In genomic region chr17:38701504-38702165, GRCh38 we compare ENCODE assay signal across 8 cellular contexts. TPM values are rescaled to one million over a fixed set of nuclear protein-coding genes. Genes with fewer than 3 reads are reported as not detected.
DNase-seq lines count a peak whose midpoint lies in the region; ATAC-seq and TF ChIP-seq lines count a peak whose summit lies in the region.

No MANE protein-coding gene starts in this region.

- ATAC-seq in HG02798 (IDR thresholded peaks at IDR 0.05; ENCODE audit: poor library complexity, unreplicated experiment): peak; percentile 27
- ATAC-seq in Panc1: 0 out of 2 replicates have a peak, but pooled peaks have one; percentile 1

- TF ChIP-seq CTCF in GM12875 (IDR thresholded peaks at IDR 0.05; ENCODE audit: borderline replicate concordance, insufficient read depth, low read depth, low read length) (no peak), Panc1 (IDR thresholded peaks at IDR 0.05) (no peak), sigmoid colon (IDR thresholded peaks at IDR 0.05) (no peak)

- CTCF ChIA-PET in Panc1 (lab: Charles Lee): no interaction called here

- H3K27ac ChIP-seq in Panc1 (ENCODE audit: low read length) (peak overlapping the region; percentile 83), sigmoid colon (peak overlapping the region; percentile 92 to 99 (median 96))

- H3K4me3 ChIP-seq in GM12875 (ENCODE audit: low read depth, low read length): peak overlapping the region; percentile 56
- peak overlapping the region; percentile 66 to 67 for H3K4me3 ChIP-seq in Panc1 (ENCODE audit: low read depth in 2 of 2, low read length in 2 of 2)
- peak overlapping the region; percentile 74 to 98 (median 96) for H3K4me3 ChIP-seq in sigmoid colon

- DNase-seq in Panc1 (ENCODE audit: low read depth, low spot score) (no peak), globus pallidus (ENCODE audit: low spot score) (peak; percentile 33), sigmoid colon (no peak), hepatic stellate cell (ENCODE audit: low spot score) (no peak), NCI-H1694 (lab: John Stamatoyannopoulos, UW) (no peak)
- peak; percentile 91 for DNase-seq in activated effector memory CD4-positive, alpha-beta T cell treated with anti-CD3 and anti-CD28 coated beads, Interleukin-2, amount 50 U/mL, for 16 hours

- H3K27me3 ChIP-seq in Panc1 (ENCODE audit: control insufficient read depth, insufficient read depth, low read length) (no peaks in the 10 kb centered on the region), sigmoid colon (no peaks in the 10 kb centered on the region)

- TF ChIP-seq EP300 in sigmoid colon (IDR thresholded peaks at IDR 0.05): no peak

- intact Hi-C loops in Panc1 (cut with micrococcal nuclease; ENCODE audit: unreplicated experiment): no loop called here
- intact Hi-C loops in sigmoid colon (cut with DNase I): no loop called here

- POLR2A ChIA-PET in Panc1 (lab: Charles Lee): no interaction called here

- in situ Hi-C loops in Panc1 (cut with HindIII; ENCODE audit: low pct_unique_long_range_greater_than_20kb, low sequenced_read_pairs): no loop called here

- H3K36me3 ChIP-seq in Panc1 (ENCODE audit: control insufficient read depth, insufficient read depth, low read length): no peaks in the 10 kb centered on the region; the same call in 1 of the 2 replicates
- no peaks in the 10 kb centered on the region for H3K36me3 ChIP-seq in sigmoid colon

- TF ChIP-seq POLR2A in sigmoid colon (IDR thresholded peaks at IDR 0.05): no peak

- H3K4me1 ChIP-seq in Panc1 (ENCODE audit: control insufficient read depth, insufficient read depth, low read length) (peaks cover 10% of the 10 kb centered on the region), sigmoid colon (peaks cover 0 to 40% (median 19%) of the 10 kb centered on the region in 4 donors)

- no peaks in the 10 kb centered on the region for H3K9me3 ChIP-seq in Panc1 (ENCODE audit: control insufficient read depth, insufficient read depth, low read depth, low read length)
- no peaks in the 10 kb centered on the region for H3K9me3 ChIP-seq in sigmoid colon

- BruUV-seq in Panc1 (replicated peaks; lab: Mats Ljungman, UMichigan): no TSS peak

- 2 to 3% methylated on average over 25 of the region's 25 CpGs for WGBS in sigmoid colon, 2 donors

RNA-seq across cellular contexts. Expression of gene MLLT6, which starts 3.4 kb away (rescaled TPM):
- total RNA-seq in Panc1 (2021; ENCODE audit: unreplicated experiment) (50.6 TPM), sigmoid colon (10 to 100 TPM; 48.9 to 90.3 (median 69.9) TPM)
- polyA plus RNA-seq in Panc1 (2012; ENCODE audit: insufficient read length): 38.4 TPM
- 10 to 100 TPM; 15.3 to 86.5 (median 16.2) TPM for polyA plus RNA-seq in sigmoid colon

RNA-seq across cellular contexts. Expression of gene EPOP, which starts 26.9 kb away (rescaled TPM):
- total RNA-seq in Panc1 (2021; ENCODE audit: unreplicated experiment) (19.9 TPM), sigmoid colon (1 to 10 TPM in 2 of 4 donors, under 1 TPM in 2; 0.36 to 2.8 (median 1.3) TPM)
- polyA plus RNA-seq in Panc1 (2012; ENCODE audit: insufficient read length): 10.3 TPM
- 1 to 10 TPM in 1 of 3 donors, not detected in 2; 2.4 TPM for polyA plus RNA-seq in sigmoid colon

RNA-seq across cellular contexts. Expression of gene CISD3, which starts 28.5 kb away (rescaled TPM):
- total RNA-seq in Panc1 (2021; ENCODE audit: unreplicated experiment) (45.0 TPM), sigmoid colon (10 to 100 TPM in 3 of 4 donors, 1 to 10 TPM in 1; 9.2 to 19.3 (median 14.6) TPM)
- 39.3 TPM for polyA plus RNA-seq in Panc1 (2012; ENCODE audit: insufficient read length)
- 100 to 1,000 TPM; 104 to 115 (median 108) TPM for polyA plus RNA-seq in sigmoid colon

RNA-seq across cellular contexts. Expression of gene PCGF2, which starts 46.5 kb away (rescaled TPM):
- total RNA-seq in Panc1 (2021; ENCODE audit: unreplicated experiment) (43.9 TPM), sigmoid colon (1 to 10 TPM; 4.3 to 8.9 (median 5.6) TPM)
- 64.8 TPM for polyA plus RNA-seq in Panc1 (2012; ENCODE audit: insufficient read length)
- 10 to 100 TPM; 19.6 to 32.6 (median 22.8) TPM for polyA plus RNA-seq in sigmoid colon

RNA-seq across cellular contexts. Expression of gene PSMB3, which starts 50.9 kb away (rescaled TPM):
- total RNA-seq in Panc1 (2021; ENCODE audit: unreplicated experiment) (233 TPM), sigmoid colon (100 to 1,000 TPM; 135 to 198 (median 153) TPM)
- 236 TPM for polyA plus RNA-seq in Panc1 (2012; ENCODE audit: insufficient read length)
- 100 to 1,000 TPM; 246 to 280 (median 258) TPM for polyA plus RNA-seq in sigmoid colon

Comparison
In these comparisons a context has a peak if more than half of its experiments do, and no peak if none do; other contexts are left out.
1. DNase-seq: peak in activated effector memory CD4-positive, alpha-beta T cell treated with anti-CD3 and anti-CD28 coated beads, Interleukin-2, amount 50 U/mL, for 16 hours (single experiment) and globus pallidus (single experiment); none in Panc1 (single experiment), sigmoid colon (single experiment), hepatic stellate cell (single experiment) and NCI-H1694 (single experiment).
2. Peak in every context shown above with its lines, with median percentiles within 50 percentile points of each other: H3K4me3 ChIP-seq.